ENCODE assay signal across 26 cellular contexts in the genomic region with DNA sequence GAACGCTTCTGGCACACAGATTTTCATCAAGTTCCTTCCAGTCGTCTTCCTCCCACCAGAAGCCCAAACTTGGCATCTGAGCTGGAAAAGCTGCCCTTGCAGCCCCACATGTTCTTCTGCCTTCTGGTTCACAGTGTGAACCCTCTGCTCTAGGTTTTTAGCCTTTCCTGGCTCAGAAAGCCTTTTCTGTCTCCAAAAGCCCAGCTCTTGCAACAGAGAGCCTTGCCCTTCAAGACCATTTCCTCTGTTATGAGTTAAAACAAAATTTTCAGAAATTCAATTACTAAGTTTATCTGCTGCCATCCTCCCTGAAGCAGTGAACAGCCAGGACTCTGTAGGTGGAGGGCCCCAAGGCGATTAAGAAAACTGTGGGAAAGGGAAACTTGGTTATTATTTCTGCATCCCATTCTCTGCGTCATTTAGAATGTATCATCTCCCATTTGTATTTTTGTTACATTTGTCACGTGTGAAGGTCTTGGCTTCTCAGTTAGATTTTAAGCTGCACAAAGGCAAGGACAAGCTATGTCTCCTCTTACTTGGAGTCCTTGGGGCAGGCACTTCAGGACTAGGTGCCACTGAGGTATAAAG. TPM values are rescaled to one million over a fixed set of nuclear protein-coding genes. Genes with fewer than 3 reads are reported as not detected.
DNase-seq lines count a peak whose midpoint lies in the region; ATAC-seq, FAIRE-seq and TF ChIP-seq lines count a peak whose summit lies in the region.
"Had no signal": no experiment of that assay in that cellular context is flagged by ENCODE, and none has a peak within 500 bp of the region (broad histone marks: within the 10 kb centered on the region; RNA-seq: fewer than 3 reads in every experiment).

No MANE protein-coding gene starts in this region.

- no peak overlapping the region for H3K14ac ChIP-seq in H1 (ENCODE audit: insufficient read length)

- no peak overlapping the region for H3K4ac ChIP-seq in H1 (replicated peaks; ENCODE audit: insufficient read length, low read depth, low read length)

- TF ChIP-seq CTCF in H1 (IDR thresholded peaks at IDR 0.05; ENCODE audit: control extremely low read depth in 1 of 3, insufficient read depth in 1 of 3, low read depth in 1 of 3, low read length in 3 of 3) (no peak), tibial nerve (IDR thresholded peaks at IDR 0.05) (no peak), D721Med (IDR thresholded peaks at IDR 0.05; ENCODE audit: insufficient read depth, missing control alignments) (no peak), lower leg skin (IDR thresholded peaks at IDR 0.05) (no peak)

- no peak for TF ChIP-seq POLR2A in H1 (IDR thresholded peaks at IDR 0.05; ENCODE audit: control extremely low read depth in 1 of 2, low read depth in 2 of 2, low read length in 2 of 2)
- no peak for TF ChIP-seq POLR2A in tibial nerve (IDR thresholded peaks at IDR 0.05)
- TF ChIP-seq POLR2A in lower leg skin (IDR thresholded peaks at IDR 0.05): no peak

- H3K18ac ChIP-seq in H1 (ENCODE audit: extremely low read depth, low read length): no peak overlapping the region

- no peak overlapping the region; the same call in 1 of the 2 replicates for H2BK5ac ChIP-seq in H1 (ENCODE audit: low read depth, low read length)

- TF ChIP-seq EP300 in H1 (IDR thresholded peaks at IDR 0.05; ENCODE audit: borderline replicate concordance in 1 of 2, low read depth in 2 of 2, low read length in 2 of 2) (no peak), tibial nerve (IDR thresholded peaks at IDR 0.05) (peak; percentile 19 to 47)

- H2AFZ ChIP-seq in H1 (ENCODE audit: low read length): no peak overlapping the region

- DNase-seq in right cardiac atrium: no peak
- no peak for DNase-seq in Right ventricle myocardium inferior (ENCODE audit: missing footprints)
- DNase-seq in H1 (ENCODE audit: low read depth in 1 of 2, low spot score in 2 of 2): peak in 1 of 2 experiments; percentile 41
- no peak for DNase-seq in tibial nerve (ENCODE audit: low spot score in 2 of 2)
- no peak for DNase-seq in D721Med (ENCODE audit: insufficient read length, low spot score)
- no peak for DNase-seq in lower leg skin (ENCODE audit: low spot score in 2 of 2)
- DNase-seq in AG20443 (ENCODE audit: low spot score): no peak
- DNase-seq: activated CD4-positive, alpha-beta T cell treated with anti-CD3 and anti-CD28 coated beads for 4 hours; effector memory CD8-positive, alpha-beta T cell; EL; GOT3; heart right ventricle; IMR-90; NCI-H1436; NCI-H2107; NCI-H524; NK-92 treated with Interleukin-12 subunit alpha and Interleukin-12 subunit beta, amount 100 ng/mL, for 24 hours; psoas muscle; stimulated activated CD4-positive, alpha-beta T cell treated with anti-CD3 and anti-CD28 coated beads, Interleukin-4, amount 100 ng/mL, for 1 hour; stimulated activated naive CD4-positive, alpha-beta T cell had no signal

- TF ChIP-seq RAD21 in H1 (IDR thresholded peaks at IDR 0.05 in 1 of 2, conservative IDR thresholded peaks at IDR 0.05 in 1 of 2; ENCODE audit: low read depth in 2 of 2, low read length in 2 of 2): no peak

- WGBS in right cardiac atrium: 68% methylated on average over 5 of the region's 5 CpGs
- WGBS in H1 (ENCODE audit: extremely low coverage in 1 of 2, insufficient coverage in 1 of 2, insufficient read length in 1 of 2, insufficient replicate concordance in 2 of 2, low coverage in 1 of 2, low lambda C conversion rate in 2 of 2, missing lambda C conversion rate in 1 of 2), 2 experiments: 84% methylated on average over 5 of the region's 5 CpGs; no CpG with 5 or more reads in 1 of the 2 experiments
- 56 to 57% methylated on average over 5 of the region's 5 CpGs for WGBS in tibial nerve, 2 donors
- WGBS in lower leg skin, 2 donors: 55 to 56% methylated on average over 5 of the region's 5 CpGs

- peak overlapping the region; percentile 59 for H2AK5ac ChIP-seq in H1 (ENCODE audit: low read depth, low read length)

- peaks cover 0 to 22% (median 11%) of the 10 kb centered on the region in 4 experiments; a peak in 5 of 8 replicates for H3K36me3 ChIP-seq in H1 (ENCODE audit: control insufficient read depth in 2 of 4, insufficient read depth in 4 of 4, low read length in 3 of 4)
- H3K36me3 ChIP-seq in muscle layer of duodenum (ENCODE audit: control insufficient read depth in 1 of 2, insufficient read depth in 2 of 2, low read length in 2 of 2): no peaks in the 10 kb centered on the region
- H3K36me3 ChIP-seq in tibial nerve: no peaks in the 10 kb centered on the region
- H3K36me3 ChIP-seq: BLaER1 treated with 17β-estradiol and CSF1 and Interleukin-3, amounts not matched to agents 10 nM and 100 nM; left lung had no signal

- no peak overlapping the region for H3K56ac ChIP-seq in H1 (replicated peaks; ENCODE audit: insufficient read length, low read depth, low read length)

- H4K20me1 ChIP-seq in H1 (replicated peaks in 1 of 2; ENCODE audit: control insufficient read depth in 1 of 2, insufficient read depth in 2 of 2, low read length in 2 of 2): no peaks in the 10 kb centered on the region
- H4K20me1 ChIP-seq: BLaER1 treated with 17β-estradiol and CSF1 and Interleukin-3, amounts not matched to agents 10 nM and 100 nM had no signal

- H3K27me3 ChIP-seq in right cardiac atrium (ENCODE audit: control insufficient read depth, insufficient read depth): no peaks in the 10 kb centered on the region
- H3K27me3 ChIP-seq in H1 (replicated peaks in 1 of 4; ENCODE audit: control insufficient read depth in 3 of 4, extremely low read depth in 1 of 4, insufficient read depth in 3 of 4, low read length in 3 of 4): no peaks in the 10 kb centered on the region
- no peaks in the 10 kb centered on the region for H3K27me3 ChIP-seq in muscle layer of duodenum (ENCODE audit: low read depth, low read length)
- H3K27me3 ChIP-seq in tibial nerve: no peaks in the 10 kb centered on the region
- H3K27me3 ChIP-seq: BLaER1 treated with 17β-estradiol and CSF1 and Interleukin-3, amounts not matched to agents 10 nM and 100 nM; heart right ventricle; left lung had no signal

- no peak overlapping the region for H3K23ac ChIP-seq in H1 (ENCODE audit: insufficient read length)

- H3K27ac ChIP-seq in right cardiac atrium (ENCODE audit: low read length) (peak overlapping the region; percentile 45), H1 (ENCODE audit: low read depth, low read length) (no peak overlapping the region), muscle layer of duodenum (ENCODE audit: low read length) (peak overlapping the region; percentile 64), tibial nerve (peak overlapping the region; percentile 7 to 84 (median 52))
- H3K27ac ChIP-seq: HL-60, left lung, psoas muscle had no signal

- no peak overlapping the region for H2BK120ac ChIP-seq in H1 (replicated peaks; ENCODE audit: low read depth, low read length)

- FAIRE-seq in H1 (lab: Jason Lieb, UNC): no peak
- FAIRE-seq in D721Med (lab: Jason Lieb, UNC): no peak

- no peak overlapping the region for H3K9ac ChIP-seq in H1 (replicated peaks in 1 of 4; ENCODE audit: extremely low read depth in 1 of 4, low read depth in 3 of 4, low read length in 3 of 4)
- H3K9ac ChIP-seq: BLaER1 treated with 17β-estradiol and CSF1 and Interleukin-3, amounts not matched to agents 10 nM and 100 nM had no signal

- H4K91ac ChIP-seq in H1 (replicated peaks; ENCODE audit: insufficient read length, low read length): no peak overlapping the region

- POLR2A ChIA-PET in H1 (lab: Charles Lee; ENCODE audit: partially characterized antibody): interaction anchor here (0.6 to 8.3 kb wide), 9 partner anchors 8 to 88 kb away, joined by 3 to 110 read pairs (median 3); no protein-coding TSS in a partner anchor

- H3K79me1 ChIP-seq in H1 (ENCODE audit: low read depth, low read length): peaks cover 6% of the 10 kb centered on the region

- H3K23me2 ChIP-seq in H1 (ENCODE audit: low read depth, low read length): no peaks in the 10 kb centered on the region

- H3K79me2 ChIP-seq in H1 (ENCODE audit: control insufficient read depth in 1 of 2, insufficient read depth in 2 of 2, low read length in 2 of 2): peaks cover 0 to 42% of the 10 kb centered on the region in 2 experiments; a peak in 2 of 4 replicates

- H4K5ac ChIP-seq in H1 (ENCODE audit: insufficient read length, low read depth, low read length): no peak overlapping the region

- peaks cover 13% of the 10 kb centered on the region for H3K4me1 ChIP-seq in right cardiac atrium (ENCODE audit: control insufficient read depth, insufficient read depth, low read length)
- H3K4me1 ChIP-seq in H1 (replicated peaks in 1 of 4; ENCODE audit: control insufficient read depth in 3 of 4, insufficient read depth in 4 of 4, low read length in 3 of 4): peaks cover 18 to 31% (median 26%) of the 10 kb centered on the region in 4 experiments
- peaks cover 0 to 29% of the 10 kb centered on the region in 2 donors for H3K4me1 ChIP-seq in muscle layer of duodenum (ENCODE audit: control insufficient read depth in 1 of 2, insufficient read depth in 2 of 2, low read length in 2 of 2)
- peaks cover 0 to 41% (median 14%) of the 10 kb centered on the region in 4 donors for H3K4me1 ChIP-seq in tibial nerve
- H3K4me1 ChIP-seq: psoas muscle had no signal

- CTCF ChIA-PET in H1 (lab: Charles Lee; ENCODE audit: partially characterized antibody): interaction anchor here (0.6 to 2.2 kb wide), 6 partner anchors 9 to 121 kb away, joined by 3 to 8 read pairs (median 6); no protein-coding TSS in a partner anchor

- no peak overlapping the region for H2BK12ac ChIP-seq in H1 (ENCODE audit: low read depth, low read length)

- H3K4me3 ChIP-seq in right cardiac atrium (ENCODE audit: low read length) (no peak overlapping the region), H1 (ENCODE audit: extremely low read depth in 1 of 4, insufficient read depth in 2 of 4, low read depth in 3 of 4, low read length in 4 of 4) (no peak overlapping the region), muscle layer of duodenum (ENCODE audit: low read depth in 1 of 2, low read length in 2 of 2) (no peak overlapping the region), tibial nerve (no peak overlapping the region), lower leg skin (ENCODE audit: low read depth, poor library complexity, severe bottlenecking) (no peak overlapping the region)
- H3K4me3 ChIP-seq: BLaER1 treated with 17β-estradiol and CSF1 and Interleukin-3, amounts not matched to agents 10 nM and 100 nM; heart right ventricle; left lung; psoas muscle; smooth muscle cell had no signal

- intact Hi-C loops in right cardiac atrium (cut with DNase I): no loop called here
- intact Hi-C loops in Right ventricle myocardium inferior (cut with DNase I): no loop called here
- intact Hi-C loops in lower leg skin (cut with DNase I; ENCODE audit: low total_unique reads): no loop called here

- no peak overlapping the region for H3K4me2 ChIP-seq in H1 (ENCODE audit: insufficient read depth in 1 of 2, low read depth in 2 of 2, low read length in 2 of 2)
- H3K4me2 ChIP-seq: smooth muscle cell had no signal

- ATAC-seq in right cardiac atrium: peak; percentile 53 to 56
- no peak for ATAC-seq in Right ventricle myocardium inferior
- ATAC-seq: activated naive CD4-positive, alpha-beta T cell treated with anti-CD3 and anti-CD28 coated beads, Interleukin-2, amount 50 U/mL, for 72 hours; effector memory CD8-positive, alpha-beta T cell had no signal

- H3K9me3 ChIP-seq in right cardiac atrium (ENCODE audit: control insufficient read depth, low read length): no peaks in the 10 kb centered on the region
- no peaks in the 10 kb centered on the region for H3K9me3 ChIP-seq in H1 (ENCODE audit: insufficient read depth in 2 of 2, low read depth in 1 of 2, low read length in 1 of 2)
- no peaks in the 10 kb centered on the region for H3K9me3 ChIP-seq in muscle layer of duodenum (ENCODE audit: control insufficient read depth in 1 of 2, low read length in 2 of 2)
- no peaks in the 10 kb centered on the region for H3K9me3 ChIP-seq in tibial nerve
- H3K9me3 ChIP-seq: heart right ventricle, left lung, psoas muscle had no signal

- H2BK20ac ChIP-seq in H1 (ENCODE audit: low read length): no peak overlapping the region

- no peak overlapping the region for H2BK15ac ChIP-seq in H1 (ENCODE audit: low read length)

- H4K8ac ChIP-seq in H1 (ENCODE audit: extremely low read depth, insufficient read depth, low read length): no peak overlapping the region

RNA-seq across cellular contexts. Expression of gene FAM124A, which starts 18.8 kb away (rescaled TPM):
- total RNA-seq in right cardiac atrium (10 to 100 TPM in 1 of 4 donors, 1 to 10 TPM in 3; 5.5 to 10.7 (median 8.6) TPM), Right ventricle myocardium inferior (12.1 TPM), tibial nerve (10 to 100 TPM; 12.8 to 30.9 (median 21.8) TPM), lower leg skin (1 to 10 TPM in 3 of 4 donors, under 1 TPM in 1; 0.30 to 5.0 (median 2.1) TPM)
- polyA plus RNA-seq in right cardiac atrium (4.2 TPM), H1 (2011; rRNA removed) (40.7 and 47.1 TPM in 2 replicates)
- 47.1 and 49.9 TPM in 2 replicates for total RNA-seq in H1 (2021; fragmentation: NEBNext Ultra II Directional; extraction: Animal tissue kit (Norgen Biotek cat#: 25700))
- polyA plus RNA-seq in H1 (2011; cell fraction: cytosol; rRNA removed): 27.7 TPM
- 38.7 TPM for polyA plus RNA-seq in H1 (2011; cell fraction: nucleus; rRNA removed)
- polyA plus RNA-seq in H1 (2012, experiment 1 of 2): 29.0 to 33.9 TPM (median 30.6 TPM) in 4 replicates
- polyA plus RNA-seq in H1 (2012, experiment 2 of 2): 16.3 TPM
- 32.9 TPM for polyA plus RNA-seq in H1 (2013, experiment 1 of 2)
- 34.6 TPM for polyA plus RNA-seq in H1 (2013, experiment 2 of 2)
- 38.0 and 39.6 TPM in 2 replicates for polyA minus RNA-seq in H1 (2011; rRNA and poly(A)+ RNA removed)
- polyA minus RNA-seq in H1 (2011; cell fraction: cytosol; rRNA and poly(A)+ RNA removed): 34.9 TPM
- polyA minus RNA-seq in H1 (2011; cell fraction: nucleus; rRNA and poly(A)+ RNA removed): 78.7 TPM
- total RNA-seq: IMR-90, smooth muscle cell had no signal
